Comparison of ENCODE assay signal across 1 cellular context in genomic region chr6:148239215-148239614, GRCh38.
TF ChIP-seq lines count a peak whose summit lies in the region.

No MANE protein-coding gene starts in this region.

TF ChIP-seq in endothelial cell of umbilical vein, 7 proteins besides CTCF, POLR2A, EP300 and RAD21 (continued from another document):
- TF ChIP-seq MAX (IDR thresholded peaks at IDR 0.05; ENCODE audit: insufficient read depth, insufficient read length) = no peak
- TF ChIP-seq GATA2 (IDR thresholded peaks at IDR 0.05; ENCODE audit: insufficient read depth, insufficient read length, low read depth, low read length) = no peak
- TF ChIP-seq FOS (IDR thresholded peaks at IDR 0.05; ENCODE audit: borderline replicate concordance, insufficient read depth, low read length) = no peak
- TF ChIP-seq POLR2AphosphoS5 (IDR thresholded peaks at IDR 0.05; ENCODE audit: insufficient read depth, low read depth, low read length) = no peak
- no peak for TF ChIP-seq MYC (IDR thresholded peaks at IDR 0.05; ENCODE audit: low read depth, low read length)
TF ChIP-seq in endothelial cell of umbilical vein: peak in this region for 0.
